17 cellular contexts compared by ENCODE assay signal in genomic region chr2:3604207-3604877, GRCh38. TPM values are rescaled to one million over a fixed set of nuclear protein-coding genes. Genes with fewer than 3 reads are reported as not detected.
A peak's percentile ranks its signal among the peaks of the same experiment; 100 is the strongest.
DNase-seq lines count a peak whose midpoint lies in the region; ATAC-seq and TF ChIP-seq lines count a peak whose summit lies in the region.
"Had no signal": no experiment of that assay in that cellular context is flagged by ENCODE, and none has a peak within 500 bp of the region (broad histone marks: within the 10 kb centered on the region; RNA-seq: fewer than 3 reads in every experiment).

No MANE protein-coding gene starts in this region.

- CTCF ChIA-PET in SK-N-SH (lab: Yijun Ruan, JAX), result interaction anchor here (0.9 to 2.8 kb wide), 6 partner anchors 9 to 182 kb away, joined by 3 to 18 read pairs (median 7); partner anchors contain the start of gene COLEC11

- H2AFZ ChIP-seq in SK-N-SH (ENCODE audit: low read depth), result peak overlapping the region; percentile 85

- no peaks in the 10 kb centered on the region for H4K20me1 ChIP-seq in SK-N-SH (ENCODE audit: insufficient read depth)

- peak in 1 of 2 experiments; percentile 94; a peak in 2 of 4 replicates for TF ChIP-seq EP300 in SK-N-SH (IDR thresholded peaks at IDR 0.05; ENCODE audit: borderline replicate concordance in 1 of 2, low read depth in 1 of 2, low read length in 1 of 2)

- H3K4me3 Mint-ChIP-seq in stimulated activated effector memory CD8-positive, alpha-beta T cell treated with anti-CD3 and anti-CD28 coated beads, Interleukin-12 subunit alpha, Interleukin-12 subunit beta, amount 100 ng/mL, for 72 hours, result peak overlapping the region; percentile 30
- no peak overlapping the region for H3K4me3 Mint-ChIP-seq in nephron progenitor cell
- H3K4me3 Mint-ChIP-seq: stimulated activated naive B cell treated with anti-CD40 and anti-IgM and Interleukin-4, amounts not matched to agents 10 μg/mL and 1 μg/mL and 100 μg/mL, for 72 hours had no signal

- peaks cover 9% of the 10 kb centered on the region for H3K27me3 Mint-ChIP-seq in nephron progenitor cell (ENCODE audit: low read depth, poor library complexity)

- no peak for ATAC-seq in stimulated activated effector memory CD8-positive, alpha-beta T cell treated with anti-CD3 and anti-CD28 coated beads, Interleukin-12 subunit alpha, Interleukin-12 subunit beta, amount 100 ng/mL, for 72 hours
- ATAC-seq: stimulated activated naive B cell treated with anti-CD40 and anti-IgM and Interleukin-4, amounts not matched to agents 10 μg/mL and 1 μg/mL and 100 μg/mL, for 72 hours had no signal

- peak; percentile 38 for DNase-seq in activated effector memory CD4-positive, alpha-beta T cell treated with anti-CD3 and anti-CD28 coated beads, Interleukin-2, amount 50 U/mL, for 16 hours
- DNase-seq in activated effector memory CD4-positive, alpha-beta T cell treated with Interleukin-2 at 50 U/mL for 16 hours, result no peak
- DNase-seq in SK-N-SH (peak; percentile 91), iPS-NIHi7 (ENCODE audit: extremely low spot score) (peak; percentile 20), NCI-H2227 (lab: John Stamatoyannopoulos, UW; ENCODE audit: unreplicated experiment) (no peak), nephron progenitor cell (no peak)
- DNase-seq in stimulated activated effector memory CD8-positive, alpha-beta T cell treated with anti-CD3 and anti-CD28 coated beads, Interleukin-12 subunit alpha, Interleukin-12 subunit beta, amount 100 ng/mL, for 72 hours (ENCODE audit: low spot score in 2 of 2), result no peak
- DNase-seq in stimulated activated CD4-positive, alpha-beta T cell treated with anti-CD3 and anti-CD28 coated beads, Interleukin-4, amount 100 ng/mL, for 4 hours, result no peak
- DNase-seq: GOT3; midbrain; NCI-H446; stimulated activated naive B cell treated with anti-CD40 and anti-IgM and Interleukin-4, amounts not matched to agents 10 μg/mL and 1 μg/mL and 100 μg/mL, for 72 hours had no signal

- peak; percentile 43 for TF ChIP-seq RAD21 in SK-N-SH (IDR thresholded peaks at IDR 0.05; ENCODE audit: low read length)

- no peaks in the 10 kb centered on the region for H3K9me3 Mint-ChIP-seq in stimulated activated effector memory CD8-positive, alpha-beta T cell treated with anti-CD3 and anti-CD28 coated beads, Interleukin-12 subunit alpha, Interleukin-12 subunit beta, amount 100 ng/mL, for 72 hours
- H3K9me3 Mint-ChIP-seq in nephron progenitor cell, result no peaks in the 10 kb centered on the region
- H3K9me3 Mint-ChIP-seq: activated naive CD4-positive, alpha-beta T cell treated with anti-CD3 and anti-CD28 coated beads, Interleukin-2, amount 10 ng/mL, durations not matched to agents 7 days and 5 days; immature natural killer cell; WTC11 had no signal

- TF ChIP-seq CTCF in SK-N-SH (IDR thresholded peaks at IDR 0.05), result no peak
- TF ChIP-seq CTCF in nephron progenitor cell (IDR thresholded peaks at IDR 0.05), result no peak

- no peak overlapping the region for H3K4me2 ChIP-seq in SK-N-SH

- no peaks in the 10 kb centered on the region for H3K9me3 ChIP-seq in SK-N-SH
- H3K9me3 ChIP-seq: breast epithelium, upper lobe of left lung had no signal

- H3K27me3 ChIP-seq in SK-N-SH (ENCODE audit: insufficient read depth), result no peaks in the 10 kb centered on the region
- H3K27me3 ChIP-seq: breast epithelium, upper lobe of left lung had no signal

- H3K27ac ChIP-seq in SK-N-SH (ENCODE audit: low read depth in 2 of 2, low read length in 1 of 2), result peak overlapping the region; percentile 55 to 99; a peak in 3 of 4 replicates
- H3K27ac ChIP-seq: breast epithelium, upper lobe of left lung had no signal

- H3K36me3 Mint-ChIP-seq in stimulated activated effector memory CD8-positive, alpha-beta T cell treated with anti-CD3 and anti-CD28 coated beads, Interleukin-12 subunit alpha, Interleukin-12 subunit beta, amount 100 ng/mL, for 72 hours, result no peaks in the 10 kb centered on the region
- no peaks in the 10 kb centered on the region for H3K36me3 Mint-ChIP-seq in nephron progenitor cell (ENCODE audit: low read depth)
- H3K36me3 Mint-ChIP-seq: activated naive CD4-positive, alpha-beta T cell treated with anti-CD3 and anti-CD28 coated beads, Interleukin-2, amount 10 ng/mL, durations not matched to agents 7 days and 5 days; immature natural killer cell; stimulated activated naive B cell treated with anti-CD40 and anti-IgM and Interleukin-4, amounts not matched to agents 10 μg/mL and 1 μg/mL and 100 μg/mL, for 72 hours; WTC11 had no signal

- POLR2A ChIA-PET in SK-N-SH (lab: Yijun Ruan, JAX), result interaction anchor here (0.6 to 3.7 kb wide), 13 partner anchors 10 to 1415 kb away, joined by 3 to 39 read pairs (median 3); partner anchors contain the start of genes COLEC11 and RNASEH1

- H3K27ac Mint-ChIP-seq in stimulated activated effector memory CD8-positive, alpha-beta T cell treated with anti-CD3 and anti-CD28 coated beads, Interleukin-12 subunit alpha, Interleukin-12 subunit beta, amount 100 ng/mL, for 72 hours, result no peak overlapping the region
- no peak overlapping the region for H3K27ac Mint-ChIP-seq in nephron progenitor cell

- H3K9ac ChIP-seq in SK-N-SH, result no peak overlapping the region; the same call in 1 of the 2 replicates

- WGBS in SK-N-SH (ENCODE audit: low lambda C conversion rate), result 79% methylated on average over 13 of the region's 16 CpGs

- H3K4me1 ChIP-seq in SK-N-SH (ENCODE audit: control insufficient read depth in 1 of 2, insufficient read depth in 2 of 2, low read depth in 1 of 2, low read length in 1 of 2), result peaks cover 5 to 75% of the 10 kb centered on the region in 2 experiments; a peak in 3 of 4 replicates
- H3K4me1 ChIP-seq: breast epithelium, upper lobe of left lung had no signal

- H3K4me3 ChIP-seq in SK-N-SH (ENCODE audit: low read depth in 2 of 2, low read length in 1 of 2), result no peak overlapping the region
- H3K4me3 ChIP-seq: breast epithelium had no signal

- no peaks in the 10 kb centered on the region for H3F3A ChIP-seq in SK-N-SH (replicated peaks; ENCODE audit: insufficient read depth)

- H3K79me2 ChIP-seq in SK-N-SH (ENCODE audit: insufficient read depth), result no peaks in the 10 kb centered on the region

- H3K9me2 ChIP-seq in SK-N-SH, result no peaks in the 10 kb centered on the region

- no peaks in the 10 kb centered on the region for H3K36me3 ChIP-seq in SK-N-SH (replicated peaks in 1 of 2; ENCODE audit: control insufficient read depth in 1 of 2, insufficient read depth in 2 of 2, low read length in 1 of 2)
- H3K36me3 ChIP-seq: breast epithelium, upper lobe of left lung had no signal

- H3K4me1 Mint-ChIP-seq in stimulated activated effector memory CD8-positive, alpha-beta T cell treated with anti-CD3 and anti-CD28 coated beads, Interleukin-12 subunit alpha, Interleukin-12 subunit beta, amount 100 ng/mL, for 72 hours, result peaks cover 4% of the 10 kb centered on the region
- peaks cover 28% of the 10 kb centered on the region for H3K4me1 Mint-ChIP-seq in nephron progenitor cell
- H3K4me1 Mint-ChIP-seq: immature natural killer cell; stimulated activated naive B cell treated with anti-CD40 and anti-IgM and Interleukin-4, amounts not matched to agents 10 μg/mL and 1 μg/mL and 100 μg/mL, for 72 hours had no signal

TF ChIP-seq in SK-N-SH, 30 proteins besides CTCF, POLR2A, EP300 and RAD21 (continues in another document):
- TF ChIP-seq FOXJ3 (CRISPR knock-in tag; IDR thresholded peaks at IDR 0.05), result peak; percentile 98
- no peak for TF ChIP-seq NRF1 (IDR thresholded peaks at IDR 0.05; ENCODE audit: low read depth, low read length)
- TF ChIP-seq, protein P1, sequence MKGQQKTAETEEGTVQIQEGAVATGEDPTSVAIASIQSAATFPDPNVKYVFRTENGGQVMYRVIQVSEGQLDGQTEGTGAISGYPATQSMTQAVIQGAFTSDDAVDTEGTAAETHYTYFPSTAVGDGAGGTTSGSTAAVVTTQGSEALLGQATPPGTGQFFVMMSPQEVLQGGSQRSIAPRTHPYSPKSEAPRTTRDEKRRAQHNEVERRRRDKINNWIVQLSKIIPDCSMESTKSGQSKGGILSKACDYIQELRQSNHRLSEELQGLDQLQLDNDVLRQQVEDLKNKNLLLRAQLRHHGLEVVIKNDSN (IDR thresholded peaks at IDR 0.05; ENCODE audit: borderline replicate concordance, low read depth), result no peak
- peak; percentile 78 for TF ChIP-seq GATA2 (CRISPR knock-in tag; IDR thresholded peaks at IDR 0.05)
- TF ChIP-seq MEF2A (IDR thresholded peaks at IDR 0.05; ENCODE audit: borderline replicate concordance, low read depth), result no peak
- no peak for TF ChIP-seq RFX5 (IDR thresholded peaks at IDR 0.05; ENCODE audit: low read length)
- TF ChIP-seq CHD2 (IDR thresholded peaks at IDR 0.05; ENCODE audit: low read length, partially characterized antibody), result peak; percentile 85
- TF ChIP-seq, protein P2, sequence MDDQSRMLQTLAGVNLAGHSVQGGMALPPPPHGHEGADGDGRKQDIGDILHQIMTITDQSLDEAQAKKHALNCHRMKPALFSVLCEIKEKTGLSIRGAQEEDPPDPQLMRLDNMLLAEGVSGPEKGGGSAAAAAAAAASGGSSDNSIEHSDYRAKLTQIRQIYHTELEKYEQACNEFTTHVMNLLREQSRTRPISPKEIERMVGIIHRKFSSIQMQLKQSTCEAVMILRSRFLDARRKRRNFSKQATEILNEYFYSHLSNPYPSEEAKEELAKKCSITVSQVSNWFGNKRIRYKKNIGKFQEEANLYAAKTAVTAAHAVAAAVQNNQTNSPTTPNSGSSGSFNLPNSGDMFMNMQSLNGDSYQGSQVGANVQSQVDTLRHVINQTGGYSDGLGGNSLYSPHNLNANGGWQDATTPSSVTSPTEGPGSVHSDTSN (IDR thresholded peaks at IDR 0.05), result peak; percentile 13; the same call in 1 of the 2 replicates
- TF ChIP-seq FOXM1 (IDR thresholded peaks at IDR 0.05; ENCODE audit: low read depth), result no peak

RNA-seq across cellular contexts. Expression of gene COLEC11, which starts 9.4 kb away (rescaled TPM):
- 8.7 and 15.2 TPM in 2 replicates for polyA plus RNA-seq in SK-N-SH (2012; rRNA removed)
- 11.5 and 22.9 TPM in 2 replicates for polyA plus RNA-seq in SK-N-SH (2012; cell fraction: cytosol; rRNA removed)
- 4.4 and 8.8 TPM in 2 replicates for polyA plus RNA-seq in SK-N-SH (2012; cell fraction: nucleus; rRNA removed)
- polyA plus RNA-seq: immature natural killer cell had no signal

RNA-seq across cellular contexts. Expression of gene RPS7, which starts 29.3 kb away (rescaled TPM):
- polyA plus RNA-seq in SK-N-SH (2012; rRNA removed), result 2,166 and 2,477 TPM in 2 replicates
- polyA plus RNA-seq in SK-N-SH (2012; cell fraction: cytosol; rRNA removed), result 3,192 and 3,529 TPM in 2 replicates
- polyA plus RNA-seq in SK-N-SH (2012; cell fraction: nucleus; rRNA removed), result 656 and 726 TPM in 2 replicates

RNA-seq across cellular contexts. Expression of gene RNASEH1, which starts 46.2 kb away (rescaled TPM):
- polyA plus RNA-seq in SK-N-SH (2012; rRNA removed), result 34.4 and 35.3 TPM in 2 replicates
- 35.8 and 36.2 TPM in 2 replicates for polyA plus RNA-seq in SK-N-SH (2012; cell fraction: cytosol; rRNA removed)
- 24.7 and 30.1 TPM in 2 replicates for polyA plus RNA-seq in SK-N-SH (2012; cell fraction: nucleus; rRNA removed)

RNA-seq across cellular contexts. Expression of gene ALLC, which starts 53.7 kb away (rescaled TPM):
- 0.08 TPM in 1 of 2 replicates, not detected in the other for polyA plus RNA-seq in SK-N-SH (2012; rRNA removed)
- polyA plus RNA-seq in SK-N-SH (2012; cell fraction: cytosol; rRNA removed), result 0.05 TPM in 1 of 2 replicates, not detected in the other
- 0.19 and 0.27 TPM in 2 replicates for polyA plus RNA-seq in SK-N-SH (2012; cell fraction: nucleus; rRNA removed)
- polyA plus RNA-seq: immature natural killer cell had no signal

Comparison
In these comparisons a context has a peak if more than half of its experiments do, and no peak if none do; other contexts are left out.
1. DNase-seq: peak in activated effector memory CD4-positive, alpha-beta T cell treated with anti-CD3 and anti-CD28 coated beads, Interleukin-2, amount 50 U/mL, for 16 hours (single experiment), SK-N-SH (single experiment) and iPS-NIHi7 (single experiment); none in activated effector memory CD4-positive, alpha-beta T cell treated with Interleukin-2 at 50 U/mL for 16 hours (single experiment), stimulated activated effector memory CD8-positive, alpha-beta T cell treated with anti-CD3 and anti-CD28 coated beads, Interleukin-12 subunit alpha, Interleukin-12 subunit beta, amount 100 ng/mL, for 72 hours (0 of 2), NCI-H2227 (single experiment), nephron progenitor cell (single experiment) and stimulated activated CD4-positive, alpha-beta T cell treated with anti-CD3 and anti-CD28 coated beads, Interleukin-4, amount 100 ng/mL, for 4 hours (0 of 2).